27 cellular contexts compared by ENCODE assay signal in genomic region chr3:62604746-62605351, GRCh38.
DNase-seq lines count a peak whose midpoint lies in the region; ATAC-seq and TF ChIP-seq lines count a peak whose summit lies in the region.
"Had no signal": no experiment of that assay in that cellular context is flagged by ENCODE, and none has a peak within 500 bp of the region (broad histone marks: within the 10 kb centered on the region; RNA-seq: fewer than 3 reads in every experiment).

No MANE protein-coding gene starts in this region.

- H3K4me3 Mint-ChIP-seq in HFFc6, result peak overlapping the region; percentile 85
- no peak overlapping the region for H3K4me3 Mint-ChIP-seq in CD8-positive, alpha-beta memory T cell
- H3K4me3 Mint-ChIP-seq: activated naive CD8-positive, alpha-beta T cell treated with anti-CD3 and anti-CD28 coated beads, Interleukin-2, amount 50 U/mL, for 24 hours; CD8-positive, alpha-beta T cell; naive thymus-derived CD4-positive, alpha-beta T cell; stimulated activated naive B cell treated with anti-CD40 and anti-IgM and Interleukin-4, amounts not matched to agents 10 μg/mL and 1 μg/mL and 100 μg/mL, for 72 hours; T-helper 17 cell had no signal

- no peaks in the 10 kb centered on the region for H3K79me1 ChIP-seq in mesenchymal stem cell (replicated peaks; ENCODE audit: low read length, poor library complexity, severe bottlenecking)

- H3K4me1 Mint-ChIP-seq in HFFc6 (ENCODE audit: low read depth), result peaks cover 76% of the 10 kb centered on the region
- no peaks in the 10 kb centered on the region for H3K4me1 Mint-ChIP-seq in CD8-positive, alpha-beta memory T cell
- H3K4me1 Mint-ChIP-seq: activated naive CD8-positive, alpha-beta T cell treated with anti-CD3 and anti-CD28 coated beads, Interleukin-2, amount 50 U/mL, for 24 hours; naive thymus-derived CD4-positive, alpha-beta T cell; stimulated activated naive B cell treated with anti-CD40 and anti-IgM and Interleukin-4, amounts not matched to agents 10 μg/mL and 1 μg/mL and 100 μg/mL, for 72 hours; T-helper 17 cell had no signal

- no peak overlapping the region for H2BK15ac ChIP-seq in mesenchymal stem cell (ENCODE audit: low read depth, poor library complexity, severe bottlenecking)

- peaks cover 2% of the 10 kb centered on the region; the same call in 1 of the 2 replicates for H3K27me3 Mint-ChIP-seq in HFFc6 (ENCODE audit: insufficient read depth)
- no peaks in the 10 kb centered on the region for H3K27me3 Mint-ChIP-seq in CD8-positive, alpha-beta memory T cell
- H3K27me3 Mint-ChIP-seq: stimulated activated naive B cell treated with anti-CD40 and anti-IgM and Interleukin-4, amounts not matched to agents 10 μg/mL and 1 μg/mL and 100 μg/mL, for 72 hours had no signal

- DNase-seq in AG04450 (ENCODE audit: low read depth, low spot score), result no peak
- no peak for DNase-seq in HFFc6
- no peak for DNase-seq in brain microvascular endothelial cell
- DNase-seq in mesenchymal stem cell, result no peak
- DNase-seq in CD8-positive, alpha-beta memory T cell, result no peak
- no peak for DNase-seq in AML-193 (lab: John Stamatoyannopoulos, UW)
- no peak for DNase-seq in omental fat pad (ENCODE audit: low spot score)
- DNase-seq: activated CD4-positive, alpha-beta T cell treated with anti-CD3 and anti-CD28 coated beads, Interleukin-2, amount 50 U/mL, for 1 hour; activated CD8-positive, alpha-beta memory T cell treated with anti-CD3 and anti-CD28 coated beads, Interleukin-2, amount 50 U/mL, for 48 hours; activated effector memory CD4-positive, alpha-beta T cell treated with Interleukin-2 at 50 U/mL for 16 hours; activated naive CD8-positive, alpha-beta T cell treated with anti-CD3 and anti-CD28 coated beads, Interleukin-2, amount 50 U/mL, for 24 hours; CD8-positive, alpha-beta T cell; DMS79 treated with DMSO at 0.1 percent for 48 hours; hypothalamus; kidney; MV-4-11; naive thymus-derived CD4-positive, alpha-beta T cell; NCI-H1930; NCI-H510A treated with DMSO at 0.1 percent for 48 hours; SIG-M5; stimulated activated CD4-positive, alpha-beta T cell treated with anti-CD3 and anti-CD28 coated beads, Interleukin-1b, Interleukin-23, amount 100 ng/mL, for 48 hours; stimulated activated naive B cell treated with anti-CD40 and anti-IgM and Interleukin-4, amounts not matched to agents 10 μg/mL and 1 μg/mL and 100 μg/mL, for 72 hours; T-helper 17 cell; tibial artery had no signal

- no peak for TF ChIP-seq CTCF in AG04450 (IDR thresholded peaks at IDR 0.05; ENCODE audit: low read depth, low read length)
- no peak for TF ChIP-seq CTCF in HFFc6 (IDR thresholded peaks at IDR 0.05)
- no peak for TF ChIP-seq CTCF in brain microvascular endothelial cell (IDR thresholded peaks at IDR 0.05; ENCODE audit: low read depth, low read length, missing control alignments)
- TF ChIP-seq CTCF in omental fat pad (IDR thresholded peaks at IDR 0.05), result no peak

- peaks cover 11% of the 10 kb centered on the region for H3K4me1 ChIP-seq in mesenchymal stem cell (ENCODE audit: control insufficient read depth, insufficient read depth, low read depth, low read length)
- H3K4me1 ChIP-seq in CD8-positive, alpha-beta memory T cell (ENCODE audit: insufficient read depth, low read length), result no peaks in the 10 kb centered on the region

- H2AFZ ChIP-seq in mesenchymal stem cell (ENCODE audit: low read depth, low read length), result no peak overlapping the region

- H2BK120ac ChIP-seq in mesenchymal stem cell (ENCODE audit: low read depth, low read length), result peak overlapping the region; percentile 24

- no peak overlapping the region for H2BK12ac ChIP-seq in mesenchymal stem cell (ENCODE audit: low read length in 2 of 2)

- POLR2A ChIA-PET in AG04450 (lab: Yijun Ruan, JAX), result interaction anchor here (1.0 to 1.9 kb wide), 2 partner anchors 17 to 1044 kb away, joined by 5 to 9 read pairs; no protein-coding TSS in a partner anchor
- POLR2A ChIA-PET in CD8-positive, alpha-beta memory T cell (lab: Charles Lee), result no interaction called here

- no peak overlapping the region for H3K9ac ChIP-seq in mesenchymal stem cell (ENCODE audit: low read length)

- H2BK5ac ChIP-seq in mesenchymal stem cell (ENCODE audit: low read depth, low read length, poor library complexity, severe bottlenecking), result no peak overlapping the region

- H3K23ac ChIP-seq in mesenchymal stem cell (ENCODE audit: low read length in 2 of 2), result no peak overlapping the region

- H3K27me3 ChIP-seq in AG04450 (ENCODE audit: control insufficient read depth, insufficient read depth, low read length), result no peaks in the 10 kb centered on the region
- no peaks in the 10 kb centered on the region for H3K27me3 ChIP-seq in brain microvascular endothelial cell (replicated peaks)
- peaks cover 0 to 3% of the 10 kb centered on the region in 2 experiments for H3K27me3 ChIP-seq in mesenchymal stem cell (ENCODE audit: control insufficient read depth in 1 of 2, insufficient read depth in 1 of 2, low read length in 2 of 2)
- H3K27me3 ChIP-seq in CD8-positive, alpha-beta memory T cell (ENCODE audit: insufficient read depth, low read length, poor library complexity, severe bottlenecking), result no peaks in the 10 kb centered on the region
- H3K27me3 ChIP-seq: tibial artery had no signal

- H4K8ac ChIP-seq in mesenchymal stem cell (ENCODE audit: low read length), result no peak overlapping the region

- H2AK5ac ChIP-seq in mesenchymal stem cell (ENCODE audit: low read length, severe bottlenecking), result peak overlapping the region; percentile 41

- H3K4me3 ChIP-seq in AG04450 (ENCODE audit: low read depth, low read length), result no peak overlapping the region
- no peak overlapping the region for H3K4me3 ChIP-seq in brain microvascular endothelial cell (ENCODE audit: low read depth, low read length)
- no peak overlapping the region for H3K4me3 ChIP-seq in mesenchymal stem cell (ENCODE audit: insufficient read depth in 1 of 2, low read depth in 1 of 2, low read length in 2 of 2)
- H3K4me3 ChIP-seq in CD8-positive, alpha-beta memory T cell (ENCODE audit: low read length), result no peak overlapping the region
- H3K4me3 ChIP-seq: K562, tibial artery had no signal

- no peaks in the 10 kb centered on the region for H3K9me3 Mint-ChIP-seq in HFFc6
- H3K9me3 Mint-ChIP-seq in CD8-positive, alpha-beta memory T cell, result no peaks in the 10 kb centered on the region
- H3K9me3 Mint-ChIP-seq: CD8-positive, alpha-beta T cell; naive thymus-derived CD4-positive, alpha-beta T cell had no signal

- no CpG with 5 or more reads among the region's 1 CpG for WGBS in mesenchymal stem cell

- H3K4me2 ChIP-seq in mesenchymal stem cell (ENCODE audit: low read length, poor library complexity, severe bottlenecking), result no peak overlapping the region

- peak overlapping the region; percentile 98 for H3K27ac Mint-ChIP-seq in HFFc6
- no peak overlapping the region for H3K27ac Mint-ChIP-seq in CD8-positive, alpha-beta memory T cell
- H3K27ac Mint-ChIP-seq: activated naive CD8-positive, alpha-beta T cell treated with anti-CD3 and anti-CD28 coated beads, Interleukin-2, amount 50 U/mL, for 24 hours; CD8-positive, alpha-beta T cell; naive thymus-derived CD4-positive, alpha-beta T cell; stimulated activated naive B cell treated with anti-CD40 and anti-IgM and Interleukin-4, amounts not matched to agents 10 μg/mL and 1 μg/mL and 100 μg/mL, for 72 hours; T-helper 17 cell had no signal

- H3K14ac ChIP-seq in mesenchymal stem cell (ENCODE audit: low read length in 2 of 2), result no peak overlapping the region

- in situ Hi-C loops in brain microvascular endothelial cell (cut with HindIII; ENCODE audit: low pct_ligation_motif_present, low sequenced_read_pairs), result no loop called here

- peak overlapping the region; percentile 34 to 71 for H3K18ac ChIP-seq in mesenchymal stem cell (ENCODE audit: low read depth in 1 of 2, low read length in 2 of 2)

- H3K36me3 Mint-ChIP-seq in HFFc6 (ENCODE audit: low read depth), result peaks cover 5% of the 10 kb centered on the region; the same call in 1 of the 2 replicates
- H3K36me3 Mint-ChIP-seq in CD8-positive, alpha-beta memory T cell, result no peaks in the 10 kb centered on the region
- H3K36me3 Mint-ChIP-seq: CD8-positive, alpha-beta T cell; naive thymus-derived CD4-positive, alpha-beta T cell; stimulated activated naive B cell treated with anti-CD40 and anti-IgM and Interleukin-4, amounts not matched to agents 10 μg/mL and 1 μg/mL and 100 μg/mL, for 72 hours had no signal

- H3K27ac ChIP-seq in AG04450 (ENCODE audit: low read depth, low read length) (peak overlapping the region; percentile 52), brain microvascular endothelial cell (peak overlapping the region; percentile 99), mesenchymal stem cell (ENCODE audit: low read length, poor library complexity, severe bottlenecking) (peak overlapping the region; percentile 88)
- H3K27ac ChIP-seq in CD8-positive, alpha-beta memory T cell (ENCODE audit: low read depth, low read length), result no peak overlapping the region
- H3K27ac ChIP-seq: tibial artery had no signal

- H3K4ac ChIP-seq in mesenchymal stem cell (ENCODE audit: low read depth in 1 of 2, low read length in 2 of 2), result peak overlapping the region in 1 of 2 experiments; percentile 26

- no peaks in the 10 kb centered on the region for H3K36me3 ChIP-seq in brain microvascular endothelial cell (replicated peaks)
- H3K36me3 ChIP-seq in mesenchymal stem cell (ENCODE audit: control insufficient read depth in 1 of 2, insufficient read depth in 2 of 2, low read depth in 1 of 2, low read length in 2 of 2), result no peaks in the 10 kb centered on the region
- no peaks in the 10 kb centered on the region for H3K36me3 ChIP-seq in CD8-positive, alpha-beta memory T cell (ENCODE audit: insufficient read depth, low read length)
- H3K36me3 ChIP-seq: tibial artery had no signal

- no peak overlapping the region for H4K91ac ChIP-seq in mesenchymal stem cell (ENCODE audit: low read length)

- H3K9me3 ChIP-seq in AG04450 (ENCODE audit: control insufficient read depth, insufficient read depth, low read length) (no peaks in the 10 kb centered on the region; the same call in 1 of the 2 replicates), mesenchymal stem cell (ENCODE audit: control insufficient read depth, low read length) (peaks cover 3% of the 10 kb centered on the region)
- H3K9me3 ChIP-seq in CD8-positive, alpha-beta memory T cell (ENCODE audit: low read length), result no peaks in the 10 kb centered on the region
- H3K9me3 ChIP-seq: tibial artery had no signal

- CTCF ChIA-PET in AG04450 (lab: Charles Lee), result interaction anchor here (1.0 to 2.9 kb wide), 3 partner anchors 17 to 589 kb away, joined by 3 to 21 read pairs (median 4); no protein-coding TSS in a partner anchor
- CTCF ChIA-PET in CD8-positive, alpha-beta memory T cell (lab: Charles Lee), result interaction anchor here (1.5 kb wide), 1 partner anchor 9 kb away, joined by 4 read pairs; no protein-coding TSS in a partner anchor

- ATAC-seq in GM19455 (IDR thresholded peaks at IDR 0.05; ENCODE audit: unreplicated experiment) (no peak), omental fat pad (ENCODE audit: low FRiP score) (no peak)
- ATAC-seq: activated naive CD8-positive, alpha-beta T cell treated with anti-CD3 and anti-CD28 coated beads, Interleukin-2, amount 50 U/mL, for 24 hours; CD8-positive, alpha-beta T cell; K562; naive thymus-derived CD4-positive, alpha-beta T cell; sciatic nerve; stimulated activated naive B cell treated with anti-CD40 and anti-IgM and Interleukin-4, amounts not matched to agents 10 μg/mL and 1 μg/mL and 100 μg/mL, for 72 hours; T-helper 17 cell had no signal
